21 cellular contexts compared by ENCODE assay signal in genomic region chr5:132322266-132322665, GRCh38. TPM values are rescaled to one million over a fixed set of nuclear protein-coding genes. Genes with fewer than 3 reads are reported as not detected.
DNase-seq lines count a peak whose midpoint lies in the region; ATAC-seq and TF ChIP-seq lines count a peak whose summit lies in the region.
"Had no signal": no experiment of that assay in that cellular context is flagged by ENCODE, and none has a peak within 500 bp of the region (broad histone marks: within the 10 kb centered on the region; RNA-seq: fewer than 3 reads in every experiment).

No MANE protein-coding gene starts in this region.

- TF ChIP-seq CTCF in progenitor cell of endocrine pancreas (IDR thresholded peaks at IDR 0.05; ENCODE audit: unreplicated experiment) = no peak
- TF ChIP-seq CTCF in spleen (IDR thresholded peaks at IDR 0.05 in 8 of 11, conservative IDR thresholded peaks at IDR 0.05 in 3 of 11) = no peak

- H3K36me3 Mint-ChIP-seq in progenitor cell of endocrine pancreas (ENCODE audit: insufficient read depth) = no peaks in the 10 kb centered on the region
- no peaks in the 10 kb centered on the region for H3K36me3 Mint-ChIP-seq in natural killer cell treated with Interleukin-12 subunit alpha and Interleukin-12 subunit beta and Interleukin-15 and Interleukin-18, amount 100 ng/mL, for 72 hours

- H3K4me1 ChIP-seq in HUES6 (ENCODE audit: control insufficient read depth, insufficient read depth, low read length) (peaks cover 15% of the 10 kb centered on the region), spleen (no peaks in the 10 kb centered on the region)
- H3K4me1 ChIP-seq: left lung had no signal

- H3K9ac ChIP-seq in HUES6 (ENCODE audit: low read length) = peak overlapping the region; percentile 41
- H3K9ac ChIP-seq: BLaER1 had no signal

- no peak for TF ChIP-seq POLR2A in spleen (IDR thresholded peaks at IDR 0.05)

- intact Hi-C loops in spleen (cut with DNase I; ENCODE audit: low total_unique reads) = no loop called here

- H3K36me3 ChIP-seq in HUES6 (ENCODE audit: control insufficient read depth, insufficient read depth, low read length) (no peaks in the 10 kb centered on the region), spleen (peaks cover 0 to 83% (median 2%) of the 10 kb centered on the region in 6 donors)
- H3K36me3 ChIP-seq: BLaER1 had no signal

- no peaks in the 10 kb centered on the region for H3K27me3 ChIP-seq in HUES6 (ENCODE audit: control insufficient read depth, insufficient read depth, low read length)
- no peaks in the 10 kb centered on the region for H3K27me3 ChIP-seq in spleen (replicated peaks in 1 of 7)
- H3K27me3 ChIP-seq: BLaER1, left lung had no signal

- peak overlapping the region; percentile 59 for H3K27ac Mint-ChIP-seq in progenitor cell of endocrine pancreas
- H3K27ac Mint-ChIP-seq in natural killer cell treated with Interleukin-12 subunit alpha and Interleukin-12 subunit beta and Interleukin-15 and Interleukin-18, amount 100 ng/mL, for 72 hours = no peak overlapping the region
- H3K27ac Mint-ChIP-seq: activated naive CD4-positive, alpha-beta T cell treated with anti-CD3 and anti-CD28 coated beads for 36 hours; activated T-cell treated with anti-CD3 and anti-CD28 coated beads, Interleukin-2, amount 50 U/mL, for 72 hours; immature natural killer cell; naive thymus-derived CD8-positive, alpha-beta T cell had no signal

- H3K9me3 Mint-ChIP-seq in progenitor cell of endocrine pancreas (ENCODE audit: low read depth) = no peaks in the 10 kb centered on the region
- no peaks in the 10 kb centered on the region for H3K9me3 Mint-ChIP-seq in natural killer cell treated with Interleukin-12 subunit alpha and Interleukin-12 subunit beta and Interleukin-15 and Interleukin-18, amount 100 ng/mL, for 72 hours
- H3K9me3 Mint-ChIP-seq: activated naive CD4-positive, alpha-beta T cell treated with anti-CD3 and anti-CD28 coated beads for 36 hours; activated T-cell treated with anti-CD3 and anti-CD28 coated beads, Interleukin-2, amount 50 U/mL, for 72 hours; IgD-negative memory B cell; immature natural killer cell; naive thymus-derived CD8-positive, alpha-beta T cell had no signal

- DNase-seq in ecto neural progenitor cell (ENCODE audit: low spot score) = peak; percentile 72
- DNase-seq in iPS-NIHi11 (ENCODE audit: low spot score) = peak; percentile 63
- DNase-seq in progenitor cell of endocrine pancreas (ENCODE audit: low spot score, unreplicated experiment) = no peak
- no peak for DNase-seq in natural killer cell treated with Interleukin-12 subunit alpha and Interleukin-12 subunit beta and Interleukin-15 and Interleukin-18, amount 100 ng/mL, for 72 hours (ENCODE audit: low spot score)
- DNase-seq in spleen = no peak
- no peak for DNase-seq in NOMO-1 treated with DMSO at 0.1 percent for 48 hours (lab: John Stamatoyannopoulos, UW; ENCODE audit: unreplicated experiment)
- DNase-seq: activated CD4-positive, alpha-beta T cell treated with anti-CD3 and anti-CD28 coated beads for 48 hours; activated naive CD4-positive, alpha-beta T cell treated with anti-CD3 and anti-CD28 coated beads for 36 hours; activated T-cell treated with anti-CD3 and anti-CD28 coated beads, Interleukin-2, amount 50 U/mL, for 72 hours; immature natural killer cell; left lung; naive thymus-derived CD8-positive, alpha-beta T cell; NCI-H1105; NCI-H2029 treated with DMSO at 0.1 percent for 48 hours; NCI-H774 had no signal

- H3K9me3 ChIP-seq in HUES6 (ENCODE audit: control insufficient read depth, insufficient read depth, low read depth, low read length) (no peaks in the 10 kb centered on the region), spleen (no peaks in the 10 kb centered on the region)
- H3K9me3 ChIP-seq: BLaER1, left lung had no signal

- 84 to 94% (median 88%) methylated on average over 10 to 11 of the region's 11 CpGs for WGBS in spleen, 5 donors

- H3K27ac ChIP-seq in HUES6 (ENCODE audit: low read depth, low read length) (no peak overlapping the region), spleen (no peak overlapping the region)
- H3K27ac ChIP-seq: BLaER1, coronary artery, left lung had no signal

- no peak overlapping the region for H3K4me3 Mint-ChIP-seq in progenitor cell of endocrine pancreas (ENCODE audit: low read depth)
- H3K4me3 Mint-ChIP-seq in natural killer cell treated with Interleukin-12 subunit alpha and Interleukin-12 subunit beta and Interleukin-15 and Interleukin-18, amount 100 ng/mL, for 72 hours = no peak overlapping the region
- H3K4me3 Mint-ChIP-seq: activated naive CD4-positive, alpha-beta T cell treated with anti-CD3 and anti-CD28 coated beads for 36 hours; activated T-cell treated with anti-CD3 and anti-CD28 coated beads, Interleukin-2, amount 50 U/mL, for 72 hours; IgD-negative memory B cell; immature natural killer cell; naive thymus-derived CD8-positive, alpha-beta T cell had no signal

- no peaks in the 10 kb centered on the region for H3K27me3 Mint-ChIP-seq in progenitor cell of endocrine pancreas
- no peaks in the 10 kb centered on the region for H3K27me3 Mint-ChIP-seq in natural killer cell treated with Interleukin-12 subunit alpha and Interleukin-12 subunit beta and Interleukin-15 and Interleukin-18, amount 100 ng/mL, for 72 hours
- H3K27me3 Mint-ChIP-seq: IgD-negative memory B cell; naive thymus-derived CD8-positive, alpha-beta T cell had no signal

- H3K4me1 Mint-ChIP-seq in progenitor cell of endocrine pancreas (ENCODE audit: low read depth) = peaks cover 10% of the 10 kb centered on the region
- no peaks in the 10 kb centered on the region for H3K4me1 Mint-ChIP-seq in natural killer cell treated with Interleukin-12 subunit alpha and Interleukin-12 subunit beta and Interleukin-15 and Interleukin-18, amount 100 ng/mL, for 72 hours (ENCODE audit: low read depth in 2 of 2)
- H3K4me1 Mint-ChIP-seq: IgD-negative memory B cell; immature natural killer cell; naive thymus-derived CD8-positive, alpha-beta T cell had no signal

- ATAC-seq in natural killer cell treated with Interleukin-12 subunit alpha and Interleukin-12 subunit beta and Interleukin-15 and Interleukin-18, amount 100 ng/mL, for 72 hours = no peak
- ATAC-seq: activated T-cell treated with anti-CD3 and anti-CD28 coated beads, Interleukin-2, amount 50 U/mL, for 72 hours; HCT116; left lung; naive thymus-derived CD8-positive, alpha-beta T cell; sciatic nerve had no signal

- peak overlapping the region; percentile 39 for H3K4me3 ChIP-seq in HUES6 (ENCODE audit: low read depth, low read length)
- no peak overlapping the region for H3K4me3 ChIP-seq in spleen
- H3K4me3 ChIP-seq: BLaER1, coronary artery, left lung had no signal

RNA-seq across cellular contexts. Expression of gene SLC22A4, which starts 28.1 kb away (rescaled TPM):
- 0.48 TPM in 1 of 2 replicates, not detected in the other for total RNA-seq in progenitor cell of endocrine pancreas
- 1 to 10 TPM in 1 of 2 donors, under 1 TPM in 1; 0.93 to 2.5 TPM for total RNA-seq in natural killer cell treated with Interleukin-12 subunit alpha and Interleukin-12 subunit beta and Interleukin-15 and Interleukin-18, amount 100 ng/mL, for 72 hours
- 10 to 100 TPM in 4 of 7 donors, 1 to 10 TPM in 3; 6.3 to 25.1 (median 11.5) TPM for total RNA-seq in spleen
- 1 to 10 TPM in 2 of 3 donors, under 1 TPM in 1; 0.47 to 2.3 (median 1.7) TPM for polyA plus RNA-seq in spleen
- total RNA-seq: naive thymus-derived CD8-positive, alpha-beta T cell had no signal
- polyA plus RNA-seq: IgD-negative memory B cell; immature natural killer cell; naive thymus-derived CD8-positive, alpha-beta T cell had no signal

RNA-seq across cellular contexts. Expression of gene SLC22A5, which starts 47.2 kb away (rescaled TPM):
- total RNA-seq in progenitor cell of endocrine pancreas (14.3 and 14.7 TPM in 2 replicates), spleen (1 to 10 TPM; 5.3 to 9.2 (median 7.6) TPM)
- total RNA-seq in natural killer cell treated with Interleukin-12 subunit alpha and Interleukin-12 subunit beta and Interleukin-15 and Interleukin-18, amount 100 ng/mL, for 72 hours = 1 to 10 TPM; 3.5 to 6.4 TPM
- polyA plus RNA-seq in spleen = 1 to 10 TPM; 2.4 to 2.9 (median 2.6) TPM

Comparison
In these comparisons a context has a peak if more than half of its experiments do, and no peak if none do; other contexts are left out.
1. DNase-seq: peak in ecto neural progenitor cell (single experiment) and iPS-NIHi11 (single experiment); none in progenitor cell of endocrine pancreas (single experiment), natural killer cell treated with Interleukin-12 subunit alpha and Interleukin-12 subunit beta and Interleukin-15 and Interleukin-18, amount 100 ng/mL, for 72 hours (single experiment), spleen (single experiment) and NOMO-1 treated with DMSO at 0.1 percent for 48 hours (single experiment).